In the genomic region with DNA sequence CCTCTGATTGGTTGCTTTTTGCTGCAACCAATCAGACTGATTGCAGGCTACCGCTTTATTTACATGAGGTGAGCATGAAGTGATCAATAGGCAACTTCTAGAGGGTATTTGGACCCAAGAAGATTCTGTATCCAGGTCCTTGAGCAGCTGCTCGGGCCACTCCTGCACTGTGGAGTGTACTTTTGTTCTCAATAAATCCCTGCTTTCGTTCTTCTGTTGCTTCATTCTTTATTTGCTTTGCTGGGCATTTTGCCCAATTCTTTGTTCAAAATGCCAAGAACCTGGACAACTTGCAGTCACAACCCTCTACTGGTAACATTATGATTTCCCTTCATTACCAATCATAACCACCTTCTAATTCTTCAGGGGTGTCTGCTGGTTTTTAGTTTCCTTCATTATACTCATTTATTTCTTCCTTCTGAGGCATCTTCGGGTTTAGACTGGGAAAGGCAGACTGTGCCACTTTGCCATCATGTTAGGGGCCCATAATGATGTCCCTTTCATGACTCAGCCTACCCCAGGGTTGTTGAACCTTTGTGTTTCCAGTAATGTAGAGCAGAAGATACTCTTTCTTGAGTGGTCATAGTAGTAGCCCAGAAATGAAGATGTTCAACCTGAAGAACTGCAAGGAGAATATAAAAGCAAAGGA, we compare ENCODE assay signal across 10 cellular contexts. TPM values are rescaled to one million over a fixed set of nuclear protein-coding genes. Genes with fewer than 3 reads are reported as not detected.
DNase-seq lines count a peak whose midpoint lies in the region; ATAC-seq and TF ChIP-seq lines count a peak whose summit lies in the region.
"Had no signal": no experiment of that assay in that cellular context is flagged by ENCODE, and none has a peak within 500 bp of the region (broad histone marks: within the 10 kb centered on the region; RNA-seq: fewer than 3 reads in every experiment).

No MANE protein-coding gene starts in this region.

- H3K27ac ChIP-seq in GM23248 = no peak overlapping the region
- H3K27ac ChIP-seq in esophagus squamous epithelium = peak overlapping the region; percentile 28 to 57 (median 42)
- no peak overlapping the region for H3K27ac ChIP-seq in trophoblast cell (ENCODE audit: low read depth, low read length)

- 66 to 69% methylated on average over 4 of the region's 4 CpGs for WGBS in GM23248 (ENCODE audit: low coverage in 1 of 2, low lambda C conversion rate in 2 of 2, missing lambda C conversion rate in 2 of 2), 2 experiments
- 28 to 37% methylated on average over 4 of the region's 4 CpGs for WGBS in esophagus squamous epithelium, 2 donors
- WGBS in trophoblast cell (ENCODE audit: extremely low coverage, insufficient coverage, insufficient read length) = no CpG with 5 or more reads among the region's 4 CpGs

- no peak overlapping the region for H4K91ac ChIP-seq in trophoblast cell (ENCODE audit: low read depth, low read length)

- H3K9me3 ChIP-seq in GM23248 (ENCODE audit: low read depth) (no peaks in the 10 kb centered on the region), esophagus squamous epithelium (no peaks in the 10 kb centered on the region), trophoblast cell (ENCODE audit: insufficient read depth, low read depth, low read length) (peaks cover 4% of the 10 kb centered on the region)

- H2AFZ ChIP-seq in GM23248 (no peak overlapping the region), trophoblast cell (ENCODE audit: insufficient read depth, low read length, poor library complexity) (no peak overlapping the region)

- H3K4me1 ChIP-seq in GM23248 (ENCODE audit: insufficient read depth) = peaks cover 16% of the 10 kb centered on the region
- H3K4me1 ChIP-seq in esophagus squamous epithelium = peaks cover 10 to 25% (median 13%) of the 10 kb centered on the region in 3 donors
- no peaks in the 10 kb centered on the region for H3K4me1 ChIP-seq in trophoblast cell (ENCODE audit: control insufficient read depth in 1 of 2, insufficient read depth in 2 of 2, low read length in 2 of 2)

- H2BK5ac ChIP-seq in trophoblast cell (ENCODE audit: low read depth, low read length, poor library complexity) = no peak overlapping the region

- H3K14ac ChIP-seq in trophoblast cell (ENCODE audit: low read length) = no peak overlapping the region

- H2BK12ac ChIP-seq in trophoblast cell (ENCODE audit: low read length) = no peak overlapping the region

- in situ Hi-C loops in GM23248 (cut with MboI) = no loop called here

- peaks cover 6% of the 10 kb centered on the region; the same call in 1 of the 2 replicates for H3F3A ChIP-seq in GM23248 (ENCODE audit: insufficient read depth)

- no peak overlapping the region for H4K8ac ChIP-seq in trophoblast cell (ENCODE audit: low read depth, low read length)

- H3K18ac ChIP-seq in trophoblast cell (ENCODE audit: low read length) = no peak overlapping the region

- H3K23ac ChIP-seq in trophoblast cell (ENCODE audit: low read length) = no peak overlapping the region

- H3K36me3 ChIP-seq in GM23248 (ENCODE audit: low read depth) = no peaks in the 10 kb centered on the region
- no peaks in the 10 kb centered on the region for H3K36me3 ChIP-seq in esophagus squamous epithelium
- no peaks in the 10 kb centered on the region for H3K36me3 ChIP-seq in trophoblast cell (ENCODE audit: control insufficient read depth in 1 of 2, insufficient read depth in 2 of 2, low read length in 2 of 2)

- no peaks in the 10 kb centered on the region for H3K79me1 ChIP-seq in trophoblast cell (ENCODE audit: low read length)

- TF ChIP-seq CTCF in esophagus squamous epithelium (IDR thresholded peaks at IDR 0.05) = peak in 3 of 6 experiments; percentile 8 to 25 (median 19)

- H3K4ac ChIP-seq in trophoblast cell (ENCODE audit: low read depth, low read length) = no peak overlapping the region

- H3K4me3 ChIP-seq in GM23248 (no peak overlapping the region), esophagus squamous epithelium (peak overlapping the region in 1 of 4 donors; percentile 28), trophoblast cell (ENCODE audit: low read depth, low read length) (no peak overlapping the region)

- no peak for TF ChIP-seq POLR2A in esophagus squamous epithelium (IDR thresholded peaks at IDR 0.05)

- H3K9me2 ChIP-seq in GM23248 (ENCODE audit: insufficient read depth) = no peaks in the 10 kb centered on the region

- intact Hi-C loops in esophagus squamous epithelium (cut with DNase I) = no loop called here
- intact Hi-C loops in sciatic nerve (cut with DNase I) = no loop called here

- H3K4me2 ChIP-seq in GM23248 (ENCODE audit: unreplicated experiment) (no peak overlapping the region), trophoblast cell (ENCODE audit: low read length) (no peak overlapping the region)

- H3K79me2 ChIP-seq in GM23248 (ENCODE audit: insufficient read depth) (no peaks in the 10 kb centered on the region), trophoblast cell (ENCODE audit: control insufficient read depth, insufficient read depth, low read length, poor library complexity) (no peaks in the 10 kb centered on the region)

- no peaks in the 10 kb centered on the region for H3K27me3 ChIP-seq in GM23248 (replicated peaks; ENCODE audit: insufficient read depth)
- no peaks in the 10 kb centered on the region for H3K27me3 ChIP-seq in esophagus squamous epithelium
- H3K27me3 ChIP-seq in trophoblast cell (ENCODE audit: insufficient read depth, low read length) = no peaks in the 10 kb centered on the region

- no peak overlapping the region for H4K12ac ChIP-seq in trophoblast cell (ENCODE audit: low read depth, low read length)

- ATAC-seq in sciatic nerve = peak; percentile 52
- ATAC-seq: activated CD4-positive, alpha-beta T cell treated with anti-CD3 and anti-CD28 coated beads for 36 hours had no signal

- H4K20me1 ChIP-seq in GM23248 (ENCODE audit: insufficient read depth) = no peaks in the 10 kb centered on the region

- H2AK5ac ChIP-seq in trophoblast cell (ENCODE audit: low read length) = no peak overlapping the region

- peak; percentile 56 for DNase-seq in GM23248
- peak; percentile 43 for DNase-seq in NCI-H774 (lab: John Stamatoyannopoulos, UW)
- DNase-seq in esophagus squamous epithelium (lab: John Stamatoyannopoulos, UW) = no peak
- no peak for DNase-seq in sciatic nerve (ENCODE audit: low spot score)
- no peak for DNase-seq in globus pallidus (ENCODE audit: low spot score)
- DNase-seq in stimulated activated CD4-positive, alpha-beta T cell treated with anti-CD3 and anti-CD28 coated beads, Interleukin-2, amount 100 ng/mL, for 48 hours = no peak
- DNase-seq in RKO (ENCODE audit: low spot score) = no peak
- no peak for DNase-seq in trophoblast cell
- DNase-seq: activated CD4-positive, alpha-beta T cell treated with anti-CD3 and anti-CD28 coated beads for 36 hours; nucleus accumbens had no signal

- no peak overlapping the region for H2BK120ac ChIP-seq in trophoblast cell (ENCODE audit: insufficient read depth, low read length, poor library complexity)

- H3K9ac ChIP-seq in GM23248 = no peak overlapping the region
- no peak overlapping the region for H3K9ac ChIP-seq in trophoblast cell (ENCODE audit: low read length)

RNA-seq across cellular contexts. Expression of gene LIMA1, which starts 43.4 kb away (rescaled TPM):
- 256 and 284 TPM in 2 replicates for total RNA-seq in GM23248 (2014; rRNA removed; shearing (Covaris generic))
- 166 and 180 TPM in 2 replicates for polyA plus RNA-seq in GM23248 (2016; fragmentation: Nextera tagmentation; extraction: Ambion mirVana)
- total RNA-seq in esophagus squamous epithelium (10 to 100 TPM; 48.0 to 70.0 (median 62.7) TPM), sciatic nerve (142 TPM)
- polyA plus RNA-seq in trophoblast cell (2013) = 143 and 152 TPM in 2 replicates

Comparison
In these comparisons a context has a peak if more than half of its experiments do, and no peak if none do; other contexts are left out.
1. DNase-seq: peak in GM23248 (single experiment) and NCI-H774 (single experiment); none in esophagus squamous epithelium (single experiment), sciatic nerve (single experiment), globus pallidus (single experiment), stimulated activated CD4-positive, alpha-beta T cell treated with anti-CD3 and anti-CD28 coated beads, Interleukin-2, amount 100 ng/mL, for 48 hours (0 of 2), RKO (single experiment) and trophoblast cell (0 of 2).
2. H3K27ac ChIP-seq: peak in esophagus squamous epithelium (4 of 4); none in GM23248 (single experiment) and trophoblast cell (single experiment).